Comparison of ENCODE assay signal across 7 cellular contexts in the genomic region with DNA sequence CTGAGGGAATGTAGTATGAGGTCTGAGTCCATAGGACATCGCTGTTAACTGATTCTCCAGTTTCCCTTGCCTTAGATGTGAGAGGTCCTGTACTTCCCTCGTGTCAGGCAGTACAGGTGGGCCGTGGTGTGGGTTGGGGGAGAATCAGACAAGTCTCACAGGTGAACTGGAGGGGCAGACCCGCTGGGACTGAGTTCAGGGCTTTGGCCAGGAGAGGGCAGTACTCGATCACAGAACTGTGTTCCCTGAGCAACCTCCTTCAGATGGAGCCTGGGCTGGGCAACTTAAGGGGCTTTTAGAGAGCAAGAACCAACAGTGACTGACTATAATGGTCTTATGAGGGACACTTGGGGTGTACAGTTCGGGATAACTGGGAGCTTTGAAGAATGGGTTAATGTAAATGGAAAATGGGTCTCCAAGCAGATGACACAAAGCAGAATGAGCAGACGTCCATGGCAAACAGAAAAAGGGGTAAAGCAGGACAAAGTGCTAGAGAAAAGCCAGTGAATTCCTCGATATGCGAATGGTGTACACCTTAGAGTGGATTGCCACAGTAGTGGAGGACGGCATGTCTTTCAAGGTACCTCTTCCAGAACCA.
DNase-seq lines count a peak whose midpoint lies in the region; ATAC-seq, FAIRE-seq and TF ChIP-seq lines count a peak whose summit lies in the region.

No MANE protein-coding gene starts in this region.

- FAIRE-seq in GM12891 (lab: Jason Lieb, UNC), result peak; percentile 79
- peak; percentile 88 for FAIRE-seq in bronchial epithelial cell (lab: Jason Lieb, UNC)

- TF ChIP-seq CTCF in WI38 (IDR thresholded peaks at IDR 0.05; ENCODE audit: low read depth, low read length) (peak; percentile 77), bronchial epithelial cell (IDR thresholded peaks at IDR 0.05; ENCODE audit: insufficient read depth, low read length, severe bottlenecking) (peak; percentile 86)

- ATAC-seq in HG02623 (IDR thresholded peaks at IDR 0.05; ENCODE audit: unreplicated experiment), result peak; percentile 62

- TF ChIP-seq POLR2A in GM12891 (IDR thresholded peaks at IDR 0.05; ENCODE audit: low read depth, low read length), result no peak

- peak; percentile 29 for DNase-seq in GM12891 (ENCODE audit: insufficient read length, low spot score)
- peak; percentile 34 to 66 for DNase-seq in NCI-H187 (lab: John Stamatoyannopoulos, UW)
- peak; percentile 60 for DNase-seq in bronchial epithelial cell (ENCODE audit: low read depth)
- peak; percentile 58 for DNase-seq in kidney tubule cell (ENCODE audit: low spot score)
- peak in 2 of 3 donors; percentile 4 to 38 for DNase-seq in stimulated activated CD4-positive, alpha-beta T cell treated with anti-CD3 and anti-CD28 coated beads, TNF-alpha, amount 100 ng/mL, for 1 hour (ENCODE audit: low read depth in 3 of 3, low spot score in 1 of 3)

- no peaks in the 10 kb centered on the region for H3K27me3 ChIP-seq in bronchial epithelial cell (ENCODE audit: control insufficient read depth, insufficient read depth, low read length)

- H3K4me3 ChIP-seq in WI38 (ENCODE audit: low read depth, low read length) (no peak overlapping the region), bronchial epithelial cell (ENCODE audit: low read depth, low read length) (no peak overlapping the region)

- H3K36me3 ChIP-seq in bronchial epithelial cell (ENCODE audit: control insufficient read depth, insufficient read depth, low read length), result no peaks in the 10 kb centered on the region

TF ChIP-seq in GM12891, 5 proteins besides CTCF, POLR2A, EP300 and RAD21:
- TF ChIP-seq SPI1 (IDR thresholded peaks at IDR 0.05; ENCODE audit: low read depth, low read length) (no peak), POU2F2 (IDR thresholded peaks at IDR 0.05; ENCODE audit: low read depth, low read length) (peak; percentile 43; the same call in 1 of the 2 replicates)
